Comparison of ENCODE assay signal across 1 cellular context in genomic region chr11:48025983-48026340, GRCh38.
A peak's percentile ranks its signal among the peaks of the same experiment; 100 is the strongest.
TF ChIP-seq lines count a peak whose summit lies in the region.

No MANE protein-coding gene starts in this region.

TF ChIP-seq in HEK293, 187 proteins besides CTCF, POLR2A, EP300 and RAD21 (continued from another document):
- TF ChIP-seq REST (tag by site-specific recombination; IDR thresholded peaks at IDR 0.05) (no peak), ZNF140 (tag by site-specific recombination; IDR thresholded peaks at IDR 0.05) (no peak), ZNF223 (tag by site-specific recombination; IDR thresholded peaks at IDR 0.05) (no peak), ZNF473 (tag by site-specific recombination; IDR thresholded peaks at IDR 0.05) (no peak), ZNF19 (tag by site-specific recombination; IDR thresholded peaks at IDR 0.05; ENCODE audit: low read depth) (no peak), ZNF629 (tag by site-specific recombination; IDR thresholded peaks at IDR 0.05) (peak; percentile 76), ZNF555 (tag by site-specific recombination; conservative IDR thresholded peaks at IDR 0.05) (no peak), ZBTB8A (tag by site-specific recombination; IDR thresholded peaks at IDR 0.05) (no peak), GLIS1 (tag by site-specific recombination; IDR thresholded peaks at IDR 0.05) (no peak), ZNF155 (tag by site-specific recombination; IDR thresholded peaks at IDR 0.05) (no peak), ZNF10 (tag by site-specific recombination; IDR thresholded peaks at IDR 0.05) (no peak), ZNF394 (tag by site-specific recombination; IDR thresholded peaks at IDR 0.05; ENCODE audit: borderline replicate concordance) (no peak)
